Comparison of ENCODE assay signal across 8 cellular contexts in genomic region chrX:81195712-81196111, GRCh38. TPM values are rescaled to one million over a fixed set of nuclear protein-coding genes. Genes with fewer than 3 reads are reported as not detected.
DNase-seq lines count a peak whose midpoint lies in the region; ATAC-seq, FAIRE-seq and TF ChIP-seq lines count a peak whose summit lies in the region.

No MANE protein-coding gene starts in this region.

- POLR2A ChIA-PET in CD4-positive, alpha-beta T cell (lab: Charles Lee) = no interaction called here

- CTCF ChIA-PET in CD4-positive, alpha-beta T cell (lab: Charles Lee) = interaction anchor here (0.6 to 1.5 kb wide), 4 partner anchors 9 to 76 kb away, joined by 3 to 4 read pairs (median 4); no protein-coding TSS in a partner anchor

- H3K36me3 ChIP-seq in NT2/D1 (ENCODE audit: insufficient read depth, insufficient read length, low read length) = no peaks in the 10 kb centered on the region
- no peaks in the 10 kb centered on the region for H3K36me3 ChIP-seq in parathyroid adenoma (ENCODE audit: control insufficient read depth, insufficient read depth, low read length)

- intact Hi-C loops in CD4-positive, alpha-beta T cell (cut with DNase I, micrococcal nuclease) = loop anchor here (2.0 to 10.0 kb wide), 3 partner anchors 71 to 321 kb away; no protein-coding TSS in a partner anchor

- no peaks in the 10 kb centered on the region for H3K4me1 ChIP-seq in NT2/D1 (ENCODE audit: insufficient read depth, insufficient read length)
- no peaks in the 10 kb centered on the region for H3K4me1 ChIP-seq in parathyroid adenoma

- H3K4me3 Mint-ChIP-seq in CD4-positive, alpha-beta T cell = no peak overlapping the region

- peaks cover 11% of the 10 kb centered on the region for H3K4me1 Mint-ChIP-seq in CD4-positive, alpha-beta T cell (ENCODE audit: low read depth)

- no peaks in the 10 kb centered on the region for H3K9me3 Mint-ChIP-seq in CD4-positive, alpha-beta T cell

- H3K9me3 ChIP-seq in CD4-positive, alpha-beta T cell (ENCODE audit: control insufficient read depth, low read length) = no peaks in the 10 kb centered on the region
- H3K9me3 ChIP-seq in NT2/D1 (ENCODE audit: insufficient read depth, low read length) = no peaks in the 10 kb centered on the region
- no peaks in the 10 kb centered on the region for H3K9me3 ChIP-seq in parathyroid adenoma (ENCODE audit: control insufficient read depth, low read length)

- DNase-seq in CD4-positive, alpha-beta T cell = peak; percentile 25 to 42 (median 39)
- DNase-seq in GM19239 (ENCODE audit: insufficient read length, low spot score) (no peak), NT2/D1 (ENCODE audit: low read depth, low spot score) (peak; percentile 54), activated T-cell treated with anti-CD3 and anti-CD28 coated beads for 48 hours (ENCODE audit: low read depth) (peak; percentile 26), fibroblast of pulmonary artery (ENCODE audit: low read depth) (peak; percentile 71)

- peak; percentile 87 for FAIRE-seq in GM19239 (lab: Jason Lieb, UNC)

- no peaks in the 10 kb centered on the region for H3K79me2 ChIP-seq in parathyroid adenoma

- H3K27ac ChIP-seq in CD4-positive, alpha-beta T cell (ENCODE audit: low read depth, low read length) = no peak overlapping the region
- no peak overlapping the region for H3K27ac ChIP-seq in parathyroid adenoma

- peak; percentile 82 for ATAC-seq in CD4-positive, alpha-beta T cell (ENCODE audit: poor library complexity)
- ATAC-seq in HG03280 (IDR thresholded peaks at IDR 0.05; ENCODE audit: unreplicated experiment) (peak; percentile 77), HG03469 (IDR thresholded peaks at IDR 0.05; ENCODE audit: unreplicated experiment) (no peak)

- peaks cover 4% of the 10 kb centered on the region for H3K36me3 Mint-ChIP-seq in CD4-positive, alpha-beta T cell (ENCODE audit: low read depth)

- no peak overlapping the region for H3K27ac Mint-ChIP-seq in CD4-positive, alpha-beta T cell

- H3K4me3 ChIP-seq in NT2/D1 (ENCODE audit: insufficient read length, low read depth) (no peak overlapping the region), fibroblast of pulmonary artery (replicated peaks; ENCODE audit: low read depth, low read length) (no peak overlapping the region), parathyroid adenoma (ENCODE audit: low read depth, low read length) (no peak overlapping the region)

- no peaks in the 10 kb centered on the region for H3K27me3 Mint-ChIP-seq in CD4-positive, alpha-beta T cell

- no peak overlapping the region for H2AFZ ChIP-seq in parathyroid adenoma

- no peak overlapping the region for H3K4me2 ChIP-seq in parathyroid adenoma (ENCODE audit: low read length)

- H3K9ac ChIP-seq in NT2/D1 (ENCODE audit: insufficient read length, low read depth) (no peak overlapping the region), parathyroid adenoma (no peak overlapping the region)

- H3K27me3 ChIP-seq in CD4-positive, alpha-beta T cell (ENCODE audit: control insufficient read depth, insufficient read depth, low read length) = no peaks in the 10 kb centered on the region
- no peaks in the 10 kb centered on the region for H3K27me3 ChIP-seq in NT2/D1 (ENCODE audit: insufficient read depth, insufficient read length)
- no peaks in the 10 kb centered on the region for H3K27me3 ChIP-seq in parathyroid adenoma (ENCODE audit: control insufficient read depth, insufficient read depth, low read length)

- peak; percentile 64 for TF ChIP-seq CTCF in CD4-positive, alpha-beta T cell (IDR thresholded peaks at IDR 0.05)
- peak; percentile 55 for TF ChIP-seq CTCF in fibroblast of pulmonary artery (IDR thresholded peaks at IDR 0.05; ENCODE audit: low read length, missing control alignments)
- TF ChIP-seq CTCF in parathyroid adenoma (IDR thresholded peaks at IDR 0.05) = peak; percentile 51

RNA-seq across cellular contexts. Expression of gene HMGN5, which starts 6.0 kb away (rescaled TPM):
- 1 to 10 TPM; 1.0 to 1.5 TPM for total RNA-seq in CD4-positive, alpha-beta T cell

RNA-seq across cellular contexts. Expression of gene SH3BGRL, which starts 6.2 kb away (rescaled TPM):
- 10 to 100 TPM; 41.7 to 41.8 TPM for total RNA-seq in CD4-positive, alpha-beta T cell
